In genomic region chr17:17970699-17971430, GRCh38 we compare ENCODE assay signal across 8 cellular contexts. TPM values are rescaled to one million over a fixed set of nuclear protein-coding genes. Genes with fewer than 3 reads are reported as not detected.
A peak's percentile ranks its signal among the peaks of the same experiment; 100 is the strongest.
DNase-seq lines count a peak whose midpoint lies in the region; ATAC-seq and TF ChIP-seq lines count a peak whose summit lies in the region.

No MANE protein-coding gene starts in this region.

- H3K9me3 ChIP-seq in DND-41 (ENCODE audit: insufficient read depth, low read length, severe bottlenecking): no peaks in the 10 kb centered on the region
- no peaks in the 10 kb centered on the region for H3K9me3 ChIP-seq in prostate gland
- no peaks in the 10 kb centered on the region for H3K9me3 ChIP-seq in SJCRH30 (replicated peaks)

- TF ChIP-seq CTCF in DND-41 (IDR thresholded peaks at IDR 0.05; ENCODE audit: borderline replicate concordance, extremely low read depth, low read length, poor library complexity, severe bottlenecking): no peak
- TF ChIP-seq CTCF in RWPE1 (conservative IDR thresholded peaks at IDR 0.05; ENCODE audit: low read depth): no peak
- no peak for TF ChIP-seq CTCF in prostate gland (IDR thresholded peaks at IDR 0.05)

- peaks cover 7% of the 10 kb centered on the region; the same call in 1 of the 2 replicates for H4K20me1 ChIP-seq in DND-41 (ENCODE audit: insufficient read depth, low read length)

- H3K4me3 ChIP-seq in DND-41 (ENCODE audit: low read depth in 1 of 2, low read length in 2 of 2) (peak overlapping the region; percentile 68 to 79; a peak in 3 of 4 replicates), prostate gland (peak overlapping the region; percentile 93 to 95), SJCRH30 (no peak overlapping the region)

- peak overlapping the region; percentile 99 for H3K4me2 ChIP-seq in DND-41 (ENCODE audit: insufficient read depth, low read length)

- intact Hi-C loops in prostate gland (cut with DNase I): loop anchor here (5.0 kb wide), 1 partner anchor 66 kb away; the partner anchor contains the start of genes ATPAF2 and GID4

- DNase-seq in DND-41: no peak
- no peak for DNase-seq in RWPE1 (ENCODE audit: low spot score)
- peak; percentile 54 for DNase-seq in prostate gland (ENCODE audit: low spot score)
- no peak for DNase-seq in RKO (ENCODE audit: low spot score)
- DNase-seq in NCI-H2081 (lab: John Stamatoyannopoulos, UW): no peak
- DNase-seq in SJCRH30: no peak
- no peak for DNase-seq in NCI-H1092 (lab: John Stamatoyannopoulos, UW)

- H3K4me1 ChIP-seq in DND-41 (ENCODE audit: insufficient read depth, low read length) (peaks cover 26% of the 10 kb centered on the region), prostate gland (replicated peaks) (no peaks in the 10 kb centered on the region), SJCRH30 (peaks cover 5% of the 10 kb centered on the region; the same call in 1 of the 2 replicates)

- peaks cover 16% of the 10 kb centered on the region for H3K79me2 ChIP-seq in DND-41 (ENCODE audit: insufficient read depth, low read length)

- CTCF ChIA-PET in RWPE1 (lab: Yijun Ruan, JAX): no interaction called here

- 7% methylated on average over 1 of the region's 1 CpG for WGBS in prostate gland

- POLR2A ChIA-PET in RWPE1 (lab: Yijun Ruan, JAX; ENCODE audit: low non-redundant PET): no interaction called here

- H3K27ac ChIP-seq in DND-41 (ENCODE audit: low read length) (no peak overlapping the region), RWPE1 (peak overlapping the region; percentile 84), prostate gland (peak overlapping the region; percentile 91 to 95), SJCRH30 (no peak overlapping the region)

- no peak for ATAC-seq in DND-41 (ENCODE audit: insufficient read depth, low read depth)
- peak; percentile 22 for ATAC-seq in esophagus mucosa

- TF ChIP-seq POLR2A in prostate gland (IDR thresholded peaks at IDR 0.05): peak; percentile 17

- H3K27me3 ChIP-seq in DND-41 (ENCODE audit: insufficient read depth, low read length, poor library complexity) (no peaks in the 10 kb centered on the region), prostate gland (replicated peaks; ENCODE audit: insufficient read depth) (no peaks in the 10 kb centered on the region), SJCRH30 (no peaks in the 10 kb centered on the region)

- H3K36me3 ChIP-seq in DND-41 (ENCODE audit: insufficient read depth, low read length) (no peaks in the 10 kb centered on the region), prostate gland (no peaks in the 10 kb centered on the region), SJCRH30 (no peaks in the 10 kb centered on the region)

- H2AFZ ChIP-seq in DND-41 (ENCODE audit: low read depth, low read length): no peak overlapping the region

- peak overlapping the region; percentile 69; the same call in 1 of the 2 replicates for H3K9ac ChIP-seq in DND-41 (ENCODE audit: low read depth, low read length)

RNA-seq across cellular contexts. Expression of gene TOM1L2, which starts 1.3 kb away (rescaled TPM):
- total RNA-seq in esophagus mucosa: 78.3 TPM
- total RNA-seq in prostate gland: 100 to 1,000 TPM; 162 to 185 TPM
- 22.3 and 30.0 TPM in 2 replicates for total RNA-seq in SJCRH30 (2014; rRNA removed; shearing (Covaris generic))

RNA-seq across cellular contexts. Expression of gene DRC3, which starts 1.8 kb away (rescaled TPM):
- total RNA-seq in esophagus mucosa (0.56 TPM), prostate gland (1 to 10 TPM; 4.5 to 10.0 TPM)
- total RNA-seq in SJCRH30 (2014; rRNA removed; shearing (Covaris generic)): 0.66 and 0.89 TPM in 2 replicates

Comparison
In these comparisons a context has a peak if more than half of its experiments do, and no peak if none do; other contexts are left out.
1. H3K27ac ChIP-seq: peak in RWPE1 (single experiment) and prostate gland (2 of 2); none in DND-41 (single experiment) and SJCRH30 (single experiment).